22 cellular contexts compared by ENCODE assay signal in the genomic region with DNA sequence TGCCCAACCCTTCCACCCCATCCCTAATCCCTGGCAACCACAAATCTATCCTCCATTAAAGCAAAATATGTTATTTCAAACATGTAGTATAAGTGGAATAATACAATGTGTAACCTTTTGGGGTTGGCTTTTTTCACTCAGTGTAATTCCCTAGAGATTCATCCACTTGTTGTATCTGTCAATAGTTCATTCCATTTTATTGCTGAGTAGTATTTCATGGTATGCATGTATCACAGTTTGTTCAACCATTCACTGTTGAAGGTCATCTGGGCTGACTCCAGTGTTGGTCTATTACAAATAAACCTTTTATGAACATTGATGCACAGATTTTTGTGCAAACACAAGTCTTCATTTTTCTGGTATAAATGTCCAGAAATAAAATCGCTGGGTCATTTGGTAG.
"Had no signal": no experiment of that assay in that cellular context is flagged by ENCODE, and none has a peak within 500 bp of the region (broad histone marks: within the 10 kb centered on the region; RNA-seq: fewer than 3 reads in every experiment).

No MANE protein-coding gene starts in this region.

- H3K4me3 ChIP-seq: lower lobe of right lung, right lobe of liver, smooth muscle cell, thoracic aorta, upper lobe of left lung had no signal

- H3K9me3 Mint-ChIP-seq: activated CD8-positive, alpha-beta T cell treated with anti-CD3 and anti-CD28 coated beads for 36 hours; activated naive CD8-positive, alpha-beta T cell treated with anti-CD3 and anti-CD28 coated beads, Interleukin-2, amount 10 ng/mL, durations not matched to agents 7 days and 5 days; activated T-helper 17 cell treated with anti-CD3 and anti-CD28 coated beads, Interleukin-2, amount 50 U/mL, for 72 hours; central memory CD8-positive, alpha-beta T cell; naive thymus-derived CD8-positive, alpha-beta T cell; stimulated activated memory B cell treated with anti-CD40 and anti-IgM and Interleukin-4, amounts not matched to agents 10 μg/mL and 1 μg/mL and 100 μg/mL, for 72 hours had no signal

- H3K4me2 ChIP-seq: smooth muscle cell had no signal

- H3K36me3 ChIP-seq: lower lobe of right lung, right lobe of liver, thoracic aorta, upper lobe of left lung had no signal

- H3K27ac Mint-ChIP-seq: activated CD8-positive, alpha-beta T cell treated with anti-CD3 and anti-CD28 coated beads for 36 hours; activated naive CD8-positive, alpha-beta T cell treated with anti-CD3 and anti-CD28 coated beads, Interleukin-2, amount 10 ng/mL, durations not matched to agents 7 days and 5 days; activated T-helper 17 cell treated with anti-CD3 and anti-CD28 coated beads, Interleukin-2, amount 50 U/mL, for 72 hours; brain; naive thymus-derived CD8-positive, alpha-beta T cell; stimulated activated memory B cell treated with anti-CD40 and anti-IgM and Interleukin-4, amounts not matched to agents 10 μg/mL and 1 μg/mL and 100 μg/mL, for 72 hours; WTC11 had no signal

- FAIRE-seq: keratinocyte had no signal

- H3K4me1 Mint-ChIP-seq: activated naive CD8-positive, alpha-beta T cell treated with anti-CD3 and anti-CD28 coated beads, Interleukin-2, amount 10 ng/mL, durations not matched to agents 7 days and 5 days; activated T-helper 17 cell treated with anti-CD3 and anti-CD28 coated beads, Interleukin-2, amount 50 U/mL, for 72 hours; central memory CD8-positive, alpha-beta T cell; naive thymus-derived CD8-positive, alpha-beta T cell; stimulated activated memory B cell treated with anti-CD40 and anti-IgM and Interleukin-4, amounts not matched to agents 10 μg/mL and 1 μg/mL and 100 μg/mL, for 72 hours; WTC11 had no signal

- H3K9me3 ChIP-seq: lower lobe of right lung, right lobe of liver, thoracic aorta, upper lobe of left lung had no signal

- H3K27ac ChIP-seq: lower lobe of right lung, right lobe of liver, thoracic aorta, upper lobe of left lung had no signal

- H3K27me3 ChIP-seq: right lobe of liver, upper lobe of left lung had no signal

- H3K4me1 ChIP-seq: lower lobe of right lung, right lobe of liver, upper lobe of left lung had no signal

- DNase-seq: activated CD4-positive, alpha-beta T cell treated with anti-CD3 and anti-CD28 coated beads for 4 hours; activated CD8-positive, alpha-beta T cell treated with anti-CD3 and anti-CD28 coated beads for 36 hours; activated naive CD4-positive, alpha-beta T cell treated with Interleukin-2 at 50 U/mL for 16 hours; activated naive CD8-positive, alpha-beta T cell treated with anti-CD3 and anti-CD28 coated beads, Interleukin-2, amount 10 ng/mL, durations not matched to agents 7 days and 5 days; activated T-cell treated with anti-CD3 and anti-CD28 coated beads, Interleukin-2, amount 50 U/mL, for 1 hour; amygdala; effector CD4-positive, alpha-beta T cell; hippocampal formation; lower lobe of right lung; naive thymus-derived CD8-positive, alpha-beta T cell; right lobe of liver; stimulated activated CD4-positive, alpha-beta T cell treated with anti-CD3 and anti-CD28 coated beads, Interleukin-4, amount 100 ng/mL, for 4 hours; T-helper 2 cell had no signal

- H3K36me3 Mint-ChIP-seq: activated naive CD8-positive, alpha-beta T cell treated with anti-CD3 and anti-CD28 coated beads, Interleukin-2, amount 10 ng/mL, durations not matched to agents 7 days and 5 days; naive thymus-derived CD8-positive, alpha-beta T cell; stimulated activated memory B cell treated with anti-CD40 and anti-IgM and Interleukin-4, amounts not matched to agents 10 μg/mL and 1 μg/mL and 100 μg/mL, for 72 hours; WTC11 had no signal

- H3K4me3 Mint-ChIP-seq: activated CD8-positive, alpha-beta T cell treated with anti-CD3 and anti-CD28 coated beads for 36 hours; activated naive CD8-positive, alpha-beta T cell treated with anti-CD3 and anti-CD28 coated beads, Interleukin-2, amount 10 ng/mL, durations not matched to agents 7 days and 5 days; activated T-helper 17 cell treated with anti-CD3 and anti-CD28 coated beads, Interleukin-2, amount 50 U/mL, for 72 hours; brain; central memory CD8-positive, alpha-beta T cell; naive thymus-derived CD8-positive, alpha-beta T cell; stimulated activated memory B cell treated with anti-CD40 and anti-IgM and Interleukin-4, amounts not matched to agents 10 μg/mL and 1 μg/mL and 100 μg/mL, for 72 hours; WTC11 had no signal

- H3K27me3 Mint-ChIP-seq: activated CD8-positive, alpha-beta T cell treated with anti-CD3 and anti-CD28 coated beads for 36 hours; activated T-helper 17 cell treated with anti-CD3 and anti-CD28 coated beads, Interleukin-2, amount 50 U/mL, for 72 hours; brain; central memory CD8-positive, alpha-beta T cell had no signal

- ATAC-seq: activated CD8-positive, alpha-beta T cell treated with anti-CD3 and anti-CD28 coated beads for 36 hours; activated T-helper 17 cell treated with anti-CD3 and anti-CD28 coated beads, Interleukin-2, amount 50 U/mL, for 72 hours; lower lobe of right lung; naive thymus-derived CD8-positive, alpha-beta T cell; right lobe of liver; stimulated activated memory B cell treated with anti-CD40 and anti-IgM and Interleukin-4, amounts not matched to agents 10 μg/mL and 1 μg/mL and 100 μg/mL, for 72 hours; WTC11 had no signal
